Comparison of ENCODE assay signal across 11 cellular contexts in the genomic region with DNA sequence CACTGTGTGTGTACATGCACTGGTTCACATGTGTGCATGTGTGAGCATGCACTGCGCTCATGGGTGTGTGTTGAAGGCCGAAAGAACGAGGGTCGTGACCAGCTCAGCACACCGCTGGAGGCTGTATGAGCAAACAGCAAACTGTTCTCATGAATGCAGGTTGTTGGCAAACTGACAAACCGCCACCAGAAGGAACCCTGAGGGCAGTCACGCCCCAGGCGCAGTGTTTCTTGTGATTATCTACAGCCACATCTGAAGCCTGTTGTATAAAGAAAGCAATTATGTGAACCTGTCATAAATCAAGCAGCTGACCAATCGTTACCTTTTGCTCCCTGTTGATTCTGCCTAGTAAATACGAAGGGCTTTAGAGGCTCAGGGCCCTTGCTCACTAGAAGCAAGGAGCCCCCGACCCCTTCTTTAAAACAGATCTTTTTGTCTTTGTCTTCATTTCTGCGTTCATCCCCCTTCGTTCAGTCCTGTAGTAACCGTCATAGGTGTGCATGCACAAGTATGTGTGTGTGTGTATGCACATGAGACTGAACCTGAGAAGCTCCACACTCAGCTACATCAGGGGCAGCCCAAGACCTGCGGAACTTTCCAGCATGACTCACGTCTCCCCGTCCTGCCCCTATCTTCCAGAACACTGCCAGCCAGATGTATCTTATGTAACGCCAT. TPM values are rescaled to one million over a fixed set of nuclear protein-coding genes. Genes with fewer than 3 reads are reported as not detected.
DNase-seq lines count a peak whose midpoint lies in the region; ATAC-seq and TF ChIP-seq lines count a peak whose summit lies in the region.
"Had no signal": no experiment of that assay in that cellular context is flagged by ENCODE, and none has a peak within 500 bp of the region (broad histone marks: within the 10 kb centered on the region; RNA-seq: fewer than 3 reads in every experiment).

No MANE protein-coding gene starts in this region.

- H3K9me3 ChIP-seq in KOPT-K1 (ENCODE audit: insufficient read depth, low read length, poor library complexity, severe bottlenecking) (no peaks in the 10 kb centered on the region), SK-N-MC (ENCODE audit: low read depth, low read length) (no peaks in the 10 kb centered on the region)
- H3K9me3 ChIP-seq: thoracic aorta had no signal

- H3K4me3 ChIP-seq in SK-N-MC (peak overlapping the region; percentile 38), kidney epithelial cell (ENCODE audit: low read depth, low read length) (no peak overlapping the region)
- H3K4me3 ChIP-seq: thoracic aorta had no signal

- no peak for ATAC-seq in GM21515 (IDR thresholded peaks at IDR 0.05; ENCODE audit: unreplicated experiment)
- ATAC-seq in GM19452 (IDR thresholded peaks at IDR 0.05; ENCODE audit: unreplicated experiment) = no peak
- ATAC-seq in GM19351 (IDR thresholded peaks at IDR 0.05; ENCODE audit: unreplicated experiment) = no peak

- H3K27ac ChIP-seq in KOPT-K1 (ENCODE audit: low read depth, low read length, poor library complexity, severe bottlenecking) (peak overlapping the region; percentile 36), SK-N-MC (peak overlapping the region; percentile 100)
- H3K27ac ChIP-seq: thoracic aorta had no signal

- no peaks in the 10 kb centered on the region for H3K27me3 ChIP-seq in kidney epithelial cell (ENCODE audit: control insufficient read depth, insufficient read depth, low read length)

- no peak for TF ChIP-seq CTCF in kidney epithelial cell (IDR thresholded peaks at IDR 0.05; ENCODE audit: insufficient read depth, low read length, poor library complexity, severe bottlenecking)

- no peaks in the 10 kb centered on the region for H3K36me3 ChIP-seq in KOPT-K1 (ENCODE audit: insufficient read depth, low read length)
- H3K36me3 ChIP-seq in SK-N-MC (ENCODE audit: insufficient read depth, low read length) = no peaks in the 10 kb centered on the region
- no peaks in the 10 kb centered on the region for H3K36me3 ChIP-seq in kidney epithelial cell (ENCODE audit: control insufficient read depth, insufficient read depth, low read length)
- H3K36me3 ChIP-seq: thoracic aorta had no signal

- peak overlapping the region; percentile 59 for H3K9ac ChIP-seq in SK-N-MC (ENCODE audit: insufficient read length)

- DNase-seq in DMS79 treated with DMSO at 0.1 percent for 48 hours (lab: John Stamatoyannopoulos, UW) = peak; percentile 94
- peak; percentile 93 for DNase-seq in SK-N-MC (ENCODE audit: low read depth, low spot score)
- peak; percentile 69 for DNase-seq in kidney epithelial cell (ENCODE audit: low read depth)
- DNase-seq in NOMO-1 treated with DMSO at 0.1 percent for 48 hours (lab: John Stamatoyannopoulos, UW; ENCODE audit: unreplicated experiment) = no peak
- DNase-seq: activated CD4-positive, CD25-positive, alpha-beta regulatory T cell treated with anti-CD3 and anti-CD28 coated beads, Interleukin-2, amount 50 U/mL, for 72 hours had no signal

RNA-seq across cellular contexts. Expression of gene RIPK4, which starts 16.8 kb away (rescaled TPM):
- 17.6 and 20.5 TPM in 2 replicates for total RNA-seq in kidney epithelial cell
- total RNA-seq: pulmonary artery endothelial cell had no signal
